Comparison of ENCODE assay signal across 22 cellular contexts in genomic region chr6:118597636-118598035, GRCh38. TPM values are rescaled to one million over a fixed set of nuclear protein-coding genes. Genes with fewer than 3 reads are reported as not detected.
"Had no signal": no experiment of that assay in that cellular context is flagged by ENCODE, and none has a peak within 500 bp of the region (broad histone marks: within the 10 kb centered on the region; RNA-seq: fewer than 3 reads in every experiment).

No MANE protein-coding gene starts in this region.

- H3K9me3 ChIP-seq: esophagus squamous epithelium, gastroesophageal sphincter, mucosa of descending colon, pancreas, right lobe of liver, transverse colon had no signal

- H3K27me3 ChIP-seq: esophagus squamous epithelium, gastroesophageal sphincter, pancreas, right lobe of liver, transverse colon had no signal

- ATAC-seq: gastroesophageal sphincter; mucosa of descending colon; pancreas; right lobe of liver; stimulated activated memory B cell treated with anti-CD40 and anti-IgM and Interleukin-4, amounts not matched to agents 10 μg/mL and 1 μg/mL and 100 μg/mL, for 72 hours had no signal

- H3K4me3 Mint-ChIP-seq: nephron progenitor cell; stimulated activated memory B cell treated with anti-CD40 and anti-IgM and Interleukin-4, amounts not matched to agents 10 μg/mL and 1 μg/mL and 100 μg/mL, for 72 hours; T-helper 2 cell treated with Interferon-gamma antibody and Interleukin-4, amounts not matched to agents 5 μg/mL and 100 μg/mL, for 36 hours had no signal

- H3K9me3 Mint-ChIP-seq: T-helper 2 cell treated with Interferon-gamma antibody and Interleukin-4, amounts not matched to agents 5 μg/mL and 100 μg/mL, for 36 hours had no signal

- H3K4me1 ChIP-seq: esophagus squamous epithelium, pancreas, transverse colon had no signal

- H3K27me3 Mint-ChIP-seq: stimulated activated memory B cell treated with anti-CD40 and anti-IgM and Interleukin-4, amounts not matched to agents 10 μg/mL and 1 μg/mL and 100 μg/mL, for 72 hours had no signal

- H3K27ac Mint-ChIP-seq: nephron progenitor cell; stimulated activated memory B cell treated with anti-CD40 and anti-IgM and Interleukin-4, amounts not matched to agents 10 μg/mL and 1 μg/mL and 100 μg/mL, for 72 hours; T-helper 2 cell treated with Interferon-gamma antibody and Interleukin-4, amounts not matched to agents 5 μg/mL and 100 μg/mL, for 36 hours had no signal

- H3K4me3 ChIP-seq: coronary artery, esophagus squamous epithelium, gastroesophageal sphincter, mucosa of descending colon, pancreas, right lobe of liver, skin epidermis, transverse colon had no signal

- H3K4me1 Mint-ChIP-seq: nephron progenitor cell had no signal

- H3K27ac ChIP-seq: coronary artery, esophagus squamous epithelium, gastroesophageal sphincter, pancreas, right lobe of liver, skin epidermis, transverse colon, VCaP had no signal

- DNase-seq: activated CD4-positive, CD25-positive, alpha-beta regulatory T cell treated with anti-CD3 and anti-CD28 coated beads, Interleukin-2, amount 50 U/mL, for 72 hours; activated effector memory CD4-positive, alpha-beta T cell treated with anti-CD3 and anti-CD28 coated beads, Interleukin-2, amount 50 U/mL, for 16 hours; activated naive CD4-positive, alpha-beta T cell treated with anti-CD3 and anti-CD28 coated beads, Interleukin-2, amount 50 U/mL, for 16 hours; cerebellar nuclear complex; esophagus squamous epithelium; head of caudate nucleus; hypothalamus; mesenchymal stem cell; mucosa of descending colon; nephron progenitor cell; pancreas; right lobe of liver; stimulated activated CD4-positive, alpha-beta T cell treated with anti-CD3 and anti-CD28 coated beads, Interleukin-2, amount 100 ng/mL, for 24 hours; transverse colon had no signal

- H3K36me3 ChIP-seq: esophagus squamous epithelium, gastroesophageal sphincter, pancreas, right lobe of liver, transverse colon had no signal

RNA-seq across cellular contexts. Expression of gene PLN, which starts 49.5 kb away (rescaled TPM):
- total RNA-seq: activated CD8-positive, alpha-beta memory T cell treated with anti-CD3 and anti-CD28 coated beads for 36 hours; bronchial epithelial cell had no signal
